Comparison of ENCODE assay signal across 1 cellular context in genomic region chr1:28983509-28984310, GRCh38.
TF ChIP-seq lines count a peak whose summit lies in the region.

No MANE protein-coding gene starts in this region.

TF ChIP-seq in HepG2, 621 proteins besides CTCF, POLR2A, EP300 and RAD21 (continued from another document and continues in another):
- TF ChIP-seq USF2 (IDR thresholded peaks at IDR 0.05; ENCODE audit: low read depth, low read length) (no peak), USF2 (CRISPR knock-in tag; IDR thresholded peaks at IDR 0.05; ENCODE audit: borderline replicate concordance) (no peak), NR2F6 (IDR thresholded peaks at IDR 0.05) (no peak; the same call in 1 of the 2 replicates), NR2F6 (CRISPR knock-in tag; IDR thresholded peaks at IDR 0.05) (peak; percentile 46; the same call in 1 of the 2 replicates), EZH2 (conservative IDR thresholded peaks at IDR 0.05; ENCODE audit: low read depth, low read length) (no peak), STAT6 (CRISPR knock-in tag; IDR thresholded peaks at IDR 0.05; ENCODE audit: borderline replicate concordance) (no peak), RXRA (CRISPR knock-in tag; IDR thresholded peaks at IDR 0.05) (0 out of 2 replicates have a peak, but pooled peaks have one; percentile 32), ZBTB42 (CRISPR knock-in tag; IDR thresholded peaks at IDR 0.05) (no peak), ZBTB37 (CRISPR knock-in tag; IDR thresholded peaks at IDR 0.05) (no peak), AGO1 (IDR thresholded peaks at IDR 0.05; ENCODE audit: low read depth, low read length, poor library complexity, severe bottlenecking) (no peak), ZSCAN30 (CRISPR knock-in tag; IDR thresholded peaks at IDR 0.05) (no peak), PRDM4 (CRISPR knock-in tag; IDR thresholded peaks at IDR 0.05; ENCODE audit: borderline replicate concordance) (no peak), ETS1 (CRISPR knock-in tag; IDR thresholded peaks at IDR 0.05) (no peak), FOXP1 (IDR thresholded peaks at IDR 0.05) (no peak), FOXP1 (CRISPR knock-in tag; IDR thresholded peaks at IDR 0.05) (0 out of 2 replicates have a peak, but pooled peaks have one; percentile 9), U2AF1 (optimal IDR thresholded peaks at IDR 0.05; ENCODE audit: low read depth, low read length) (no peak), PLRG1 (conservative IDR thresholded peaks at IDR 0.05) (no peak), KDM5B (CRISPR knock-in tag; IDR thresholded peaks at IDR 0.05; ENCODE audit: borderline replicate concordance) (no peak), SNAPC5 (CRISPR knock-in tag; IDR thresholded peaks at IDR 0.05; ENCODE audit: borderline replicate concordance) (no peak), ZSCAN20 (CRISPR knock-in tag; IDR thresholded peaks at IDR 0.05; ENCODE audit: borderline replicate concordance) (no peak), NCOA2 (CRISPR knock-in tag; IDR thresholded peaks at IDR 0.05) (no peak), ZNF619 (CRISPR knock-in tag; IDR thresholded peaks at IDR 0.05) (no peak), ZHX2 (IDR thresholded peaks at IDR 0.05; ENCODE audit: low read depth) (no peak), ZHX2 (CRISPR knock-in tag; IDR thresholded peaks at IDR 0.05; ENCODE audit: borderline replicate concordance) (no peak), ZNF724P (CRISPR knock-in tag; IDR thresholded peaks at IDR 0.05; ENCODE audit: borderline replicate concordance) (peak; percentile 78; the same call in 1 of the 2 replicates), AKAP8 (CRISPR knock-in tag; IDR thresholded peaks at IDR 0.05) (no peak), ELF3 (CRISPR knock-in tag; IDR thresholded peaks at IDR 0.05) (no peak), ZNF777 (CRISPR knock-in tag; IDR thresholded peaks at IDR 0.05) (no peak), ZNF264 (CRISPR knock-in tag; IDR thresholded peaks at IDR 0.05) (0 out of 2 replicates have a peak, but pooled peaks have one; percentile 29), ZNF207 (IDR thresholded peaks at IDR 0.05; ENCODE audit: borderline replicate concordance) (no peak), ZNF335 (CRISPR knock-in tag; IDR thresholded peaks at IDR 0.05) (no peak), POLR2G (IDR thresholded peaks at IDR 0.05; ENCODE audit: low read depth, low read length) (no peak), GMEB1 (CRISPR knock-in tag; IDR thresholded peaks at IDR 0.05; ENCODE audit: borderline replicate concordance) (no peak), ZNF180 (CRISPR knock-in tag; IDR thresholded peaks at IDR 0.05; ENCODE audit: borderline replicate concordance, low read depth) (no peak), AFF4 (CRISPR knock-in tag; IDR thresholded peaks at IDR 0.05) (no peak), ZFP37 (CRISPR knock-in tag; IDR thresholded peaks at IDR 0.05; ENCODE audit: borderline replicate concordance) (no peak), ZNF143 (CRISPR knock-in tag; IDR thresholded peaks at IDR 0.05) (no peak), ZNF615 (CRISPR knock-in tag; IDR thresholded peaks at IDR 0.05; ENCODE audit: borderline replicate concordance) (no peak), TAF15 (IDR thresholded peaks at IDR 0.05; ENCODE audit: low read depth, low read length, poor library complexity, severe bottlenecking) (no peak)
